ENCODE assay signal across 37 cellular contexts in genomic region chrY:21592059-21592458, GRCh38. TPM values are rescaled to one million over a fixed set of nuclear protein-coding genes. Genes with fewer than 3 reads are reported as not detected.
"Had no signal": no experiment of that assay in that cellular context is flagged by ENCODE, and none has a peak within 500 bp of the region (broad histone marks: within the 10 kb centered on the region; RNA-seq: fewer than 3 reads in every experiment).

No MANE protein-coding gene starts in this region.

- ATAC-seq: activated CD8-positive, alpha-beta memory T cell treated with anti-CD3 and anti-CD28 coated beads, Interleukin-2, amount 10 ng/mL, durations not matched to agents 7 days and 5 days; K562; Panc1; Right ventricle myocardium inferior; SK-N-SH treated with all-trans-retinoic acid at 6 μM for 48 hours; T-cell had no signal

- H3K4me3 ChIP-seq: ascending aorta, K562 had no signal

- H3K27me3 ChIP-seq: ascending aorta had no signal

- H3K36me3 ChIP-seq: ascending aorta, WERI-Rb-1 had no signal

- DNase-seq: activated CD4-positive, alpha-beta memory T cell treated with anti-CD3 and anti-CD28 coated beads, Interleukin-2, amount 10 ng/mL, durations not matched to agents 7 days and 5 days; activated CD4-positive, alpha-beta T cell treated with anti-CD3 and anti-CD28 coated beads for 1 hour; activated CD4-positive, alpha-beta T cell treated with anti-CD3 and anti-CD28 coated beads for 48 hours; activated CD4-positive, CD25-positive, alpha-beta regulatory T cell; activated CD8-positive, alpha-beta memory T cell treated with anti-CD3 and anti-CD28 coated beads for 24 hours; activated CD8-positive, alpha-beta memory T cell treated with anti-CD3 and anti-CD28 coated beads, Interleukin-2, amount 10 ng/mL, durations not matched to agents 7 days and 5 days; activated CD8-positive, alpha-beta memory T cell treated with anti-CD3 and anti-CD28 coated beads, Interleukin-2, amount 50 U/mL, for 48 hours; activated effector memory CD4-positive, alpha-beta T cell treated with anti-CD3 and anti-CD28 coated beads, Interleukin-2, amount 50 U/mL, for 16 hours; activated naive CD4-positive, alpha-beta T cell; activated naive CD4-positive, alpha-beta T cell treated with anti-CD3 and anti-CD28 coated beads, Interleukin-2, amount 50 U/mL, for 16 hours; activated naive CD8-positive, alpha-beta T cell treated with anti-CD3 and anti-CD28 coated beads for 36 hours; activated T-cell treated with anti-CD3 and anti-CD28 coated beads, Interleukin-2, amount 50 U/mL, for 48 hours; amygdala; IMR-90; NCI-H1105; NCI-H1417 treated with DMSO at 0.1 percent for 48 hours; NCI-H187 treated with DMSO at 0.1 percent for 48 hours; NCI-H2081; NCI-H2227 treated with DMSO at 0.1 percent for 48 hours; NCI-H446; NCI-H510A treated with DMSO at 0.1 percent for 48 hours; NCI-H526 treated with DMSO at 0.1 percent for 48 hours; NCI-H82; RPMI8226; SIG-M5; T-cell; T-helper 2 cell; T-helper 9 cell; WERI-Rb-1 had no signal

- FAIRE-seq: K562 had no signal

- H3K27ac ChIP-seq: ascending aorta, WERI-Rb-1 had no signal

- H3K4me1 ChIP-seq: ascending aorta had no signal

- H3K9me3 ChIP-seq: ascending aorta had no signal

RNA-seq across cellular contexts. Expression of gene RBMY1A1, which starts 57.4 kb away (rescaled TPM):
- total RNA-seq: activated CD4-positive, alpha-beta memory T cell treated with anti-CD3 and anti-CD28 coated beads, Interleukin-2, amount 10 ng/mL, durations not matched to agents 7 days and 5 days; activated CD8-positive, alpha-beta memory T cell treated with anti-CD3 and anti-CD28 coated beads, Interleukin-2, amount 10 ng/mL, durations not matched to agents 7 days and 5 days; activated naive CD8-positive, alpha-beta T cell treated with anti-CD3 and anti-CD28 coated beads for 36 hours; ascending aorta; cardiac septum; IMR-90; K562; M059J; Right ventricle myocardium inferior; SK-MEL-5; T-cell had no signal
- polyA plus RNA-seq: IMR-90, K562 had no signal
